7 cellular contexts compared by ENCODE assay signal in the genomic region with DNA sequence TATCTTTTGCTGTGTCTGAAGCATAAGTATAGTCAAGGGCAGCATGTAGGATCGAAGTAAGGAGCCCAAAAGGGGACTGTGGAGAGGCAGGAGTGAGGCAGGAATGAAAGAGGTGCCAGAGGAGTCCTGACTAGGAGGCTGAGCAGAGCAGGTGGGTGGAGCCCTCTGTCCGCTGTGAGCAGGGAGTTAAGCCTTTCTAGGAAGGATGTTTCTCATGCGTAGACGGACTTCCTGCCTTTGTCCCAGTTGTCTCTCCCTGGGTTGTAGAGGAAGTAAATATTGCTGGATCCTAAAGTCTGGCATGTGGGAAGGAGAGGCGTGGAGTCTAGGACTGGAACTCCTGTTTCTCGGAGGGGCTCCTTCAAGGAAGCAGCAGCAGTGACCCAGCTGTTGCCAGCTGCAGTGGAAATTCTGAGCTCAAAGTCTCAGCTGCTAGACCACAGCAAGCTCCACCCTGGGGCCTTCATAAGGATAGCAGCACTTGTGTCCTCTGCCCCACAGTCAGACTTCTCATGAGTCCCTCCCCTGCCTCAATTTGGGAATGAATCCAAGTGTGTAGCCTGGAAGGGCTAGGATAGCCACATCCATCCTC. TPM values are rescaled to one million over a fixed set of nuclear protein-coding genes. Genes with fewer than 3 reads are reported as not detected.
DNase-seq lines count a peak whose midpoint lies in the region; ATAC-seq and TF ChIP-seq lines count a peak whose summit lies in the region.

No MANE protein-coding gene starts in this region.

- H3K9me3 ChIP-seq in fibroblast of lung (ENCODE audit: control insufficient read depth, insufficient read depth, low read depth, low read length) (no peaks in the 10 kb centered on the region), aorta (ENCODE audit: control insufficient read depth, low read length) (no peaks in the 10 kb centered on the region)

- H3K27me3 ChIP-seq in fibroblast of lung (ENCODE audit: control insufficient read depth, insufficient read depth, low read length) (no peaks in the 10 kb centered on the region), aorta (ENCODE audit: control insufficient read depth in 1 of 2, insufficient read depth in 2 of 2, low read length in 1 of 2) (no peaks in the 10 kb centered on the region)

- H3K4me3 ChIP-seq in fibroblast of lung (replicated peaks in 1 of 4; ENCODE audit: control extremely low read depth in 1 of 4, insufficient read depth in 1 of 4, low read depth in 3 of 4, low read length in 4 of 4) (peak overlapping the region in 2 of 4 experiments; percentile 15 to 45), aorta (ENCODE audit: low read length in 2 of 2) (no peak overlapping the region)

- POLR2A ChIA-PET in activated CD4-positive, alpha-beta T cell treated with anti-CD3 and anti-CD28 coated beads, Interleukin-2, amount 10 ng/mL, durations not matched to agents 7 days and 5 days (lab: Charles Lee): interaction anchor here (0.6 kb wide), 1 partner anchor 23 kb away, joined by 3 read pairs; no protein-coding TSS in a partner anchor
- POLR2A ChIA-PET in naive thymus-derived CD8-positive, alpha-beta T cell (lab: Charles Lee): no interaction called here

- H3K36me3 Mint-ChIP-seq in activated CD4-positive, alpha-beta T cell treated with anti-CD3 and anti-CD28 coated beads, Interleukin-2, amount 10 ng/mL, durations not matched to agents 7 days and 5 days (ENCODE audit: low read depth): no peaks in the 10 kb centered on the region
- H3K36me3 Mint-ChIP-seq in naive thymus-derived CD8-positive, alpha-beta T cell: no peaks in the 10 kb centered on the region

- WGBS in aorta, 2 donors: 2 to 4% methylated on average over 6 of the region's 6 CpGs

- no peaks in the 10 kb centered on the region for H3K9me3 Mint-ChIP-seq in activated CD4-positive, alpha-beta T cell treated with anti-CD3 and anti-CD28 coated beads, Interleukin-2, amount 10 ng/mL, durations not matched to agents 7 days and 5 days
- no peaks in the 10 kb centered on the region for H3K9me3 Mint-ChIP-seq in naive thymus-derived CD8-positive, alpha-beta T cell

- CTCF ChIA-PET in activated CD4-positive, alpha-beta T cell treated with anti-CD3 and anti-CD28 coated beads, Interleukin-2, amount 10 ng/mL, durations not matched to agents 7 days and 5 days (lab: Charles Lee): interaction anchor here (0.5 to 1.0 kb wide), 3 partner anchors 52 to 305 kb away, joined by 3 to 4 read pairs (median 3); a partner anchor contains a TSS

- H3K36me3 ChIP-seq in fibroblast of lung (ENCODE audit: control insufficient read depth, insufficient read depth, low read length) (peaks cover 9% of the 10 kb centered on the region), aorta (ENCODE audit: control insufficient read depth in 1 of 2, insufficient read depth in 2 of 2, low read length in 1 of 2) (peaks cover 0 to 6% of the 10 kb centered on the region in 2 donors)

- H3K27ac Mint-ChIP-seq in activated CD4-positive, alpha-beta T cell treated with anti-CD3 and anti-CD28 coated beads, Interleukin-2, amount 10 ng/mL, durations not matched to agents 7 days and 5 days: peak overlapping the region; percentile 77
- H3K27ac Mint-ChIP-seq in naive thymus-derived CD8-positive, alpha-beta T cell: peak overlapping the region; percentile 13 to 72 (median 48)

- peak overlapping the region; percentile 13 for H3K4me3 Mint-ChIP-seq in activated CD4-positive, alpha-beta T cell treated with anti-CD3 and anti-CD28 coated beads, Interleukin-2, amount 10 ng/mL, durations not matched to agents 7 days and 5 days
- H3K4me3 Mint-ChIP-seq in naive thymus-derived CD8-positive, alpha-beta T cell: peak overlapping the region; percentile 5 to 65 (median 50)

- peaks cover 5% of the 10 kb centered on the region for H3K79me2 ChIP-seq in fibroblast of lung (ENCODE audit: control insufficient read depth, insufficient read depth, low read length)

- H3K27ac ChIP-seq in fibroblast of lung (ENCODE audit: insufficient read depth, low read length) (peak overlapping the region; percentile 51), aorta (ENCODE audit: low read depth in 1 of 2, low read length in 2 of 2) (peak overlapping the region; percentile 7 to 87)

- peak overlapping the region; percentile 40 for H2AFZ ChIP-seq in fibroblast of lung (ENCODE audit: low read length)

- H3K27me3 Mint-ChIP-seq in activated CD4-positive, alpha-beta T cell treated with anti-CD3 and anti-CD28 coated beads, Interleukin-2, amount 10 ng/mL, durations not matched to agents 7 days and 5 days: no peaks in the 10 kb centered on the region
- H3K27me3 Mint-ChIP-seq in naive thymus-derived CD8-positive, alpha-beta T cell: peaks cover 0 to 1% (median 0%) of the 10 kb centered on the region in 5 donors

- H3K9ac ChIP-seq in fibroblast of lung (ENCODE audit: insufficient read depth, low read length): no peak overlapping the region

- peak overlapping the region; percentile 60 for H3K4me2 ChIP-seq in fibroblast of lung (ENCODE audit: extremely low read depth, insufficient read depth, low read length)

- peak; percentile 29 for DNase-seq in activated CD4-positive, alpha-beta T cell treated with anti-CD3 and anti-CD28 coated beads, Interleukin-2, amount 10 ng/mL, durations not matched to agents 7 days and 5 days
- peak; percentile 35 to 99 for DNase-seq in fibroblast of lung (ENCODE audit: low read depth in 2 of 2)
- DNase-seq in naive thymus-derived CD8-positive, alpha-beta T cell: peak in 1 of 10 donors; percentile 8
- peak; percentile 80 to 83 for DNase-seq in aorta
- no peak for DNase-seq in nucleus accumbens (lab: John Stamatoyannopoulos, UW)

- ATAC-seq in HG03432 (IDR thresholded peaks at IDR 0.05; ENCODE audit: unreplicated experiment): peak; percentile 58
- ATAC-seq in naive thymus-derived CD8-positive, alpha-beta T cell: peak; percentile 39 to 43
- peak; percentile 89 for ATAC-seq in aorta (ENCODE audit: low FRiP score)

- intact Hi-C loops in aorta (cut with DNase I): no loop called here

- TF ChIP-seq CTCF in GM12872 (IDR thresholded peaks at IDR 0.05; ENCODE audit: insufficient read depth, low read depth, low read length) (peak; percentile 25; the same call in 1 of the 3 replicates), fibroblast of lung (conservative IDR thresholded peaks at IDR 0.05 in 1 of 2, IDR thresholded peaks at IDR 0.05 in 1 of 2; ENCODE audit: low read depth in 1 of 2, low read length in 2 of 2) (no peak)

- H4K20me1 ChIP-seq in fibroblast of lung (ENCODE audit: control insufficient read depth, extremely low read depth, insufficient read depth, low read length): no peaks in the 10 kb centered on the region

- H3K4me1 ChIP-seq in fibroblast of lung (ENCODE audit: control insufficient read depth, extremely low read depth, insufficient read depth, low read length) (peaks cover 5% of the 10 kb centered on the region), aorta (ENCODE audit: control insufficient read depth in 1 of 2, insufficient read depth in 2 of 2, low read length in 2 of 2) (peaks cover 0 to 4% of the 10 kb centered on the region in 2 donors)

- peaks cover 26% of the 10 kb centered on the region for H3K4me1 Mint-ChIP-seq in activated CD4-positive, alpha-beta T cell treated with anti-CD3 and anti-CD28 coated beads, Interleukin-2, amount 10 ng/mL, durations not matched to agents 7 days and 5 days
- peaks cover 14 to 30% (median 26%) of the 10 kb centered on the region in 4 donors for H3K4me1 Mint-ChIP-seq in naive thymus-derived CD8-positive, alpha-beta T cell

RNA-seq across cellular contexts. Expression of a gene that starts 44.0 kb away (rescaled TPM):
- total RNA-seq in activated CD4-positive, alpha-beta T cell treated with anti-CD3 and anti-CD28 coated beads, Interleukin-2, amount 10 ng/mL, durations not matched to agents 7 days and 5 days: 1 to 10 TPM; 4.5 to 6.0 TPM
- total RNA-seq in fibroblast of lung (11.3 and 23.1 TPM in 2 replicates), aorta (10 to 100 TPM; 67.4 to 72.0 TPM)
- polyA plus RNA-seq in fibroblast of lung (66.9 and 76.2 TPM in 2 replicates), aorta (10 to 100 TPM; 12.5 to 18.2 TPM)
- polyA plus RNA-seq in fibroblast of lung (2012): 31.1 and 37.3 TPM in 2 replicates
- 95.2 and 124 TPM in 2 replicates for polyA minus RNA-seq in fibroblast of lung (ENCODE audit: low replicate concordance)
- 1 to 10 TPM; 4.1 to 4.7 TPM for total RNA-seq in naive thymus-derived CD8-positive, alpha-beta T cell
- polyA plus RNA-seq in naive thymus-derived CD8-positive, alpha-beta T cell: 1 to 10 TPM; 1.2 to 6.2 (median 2.2) TPM

Comparison
In these comparisons a context has a peak if more than half of its experiments do, and no peak if none do; other contexts are left out.
1. DNase-seq: peak in activated CD4-positive, alpha-beta T cell treated with anti-CD3 and anti-CD28 coated beads, Interleukin-2, amount 10 ng/mL, durations not matched to agents 7 days and 5 days (single experiment), fibroblast of lung (2 of 2) and aorta (2 of 2); none in nucleus accumbens (0 of 56).
2. Peak in every context shown above with its lines, with median percentiles within 50 percentile points of each other: ATAC-seq.